10 cellular contexts compared by ENCODE assay signal in genomic region chr10:102409604-102410426, GRCh38. TPM values are rescaled to one million over a fixed set of nuclear protein-coding genes. Genes with fewer than 3 reads are reported as not detected.
DNase-seq lines count a peak whose midpoint lies in the region; ATAC-seq and TF ChIP-seq lines count a peak whose summit lies in the region.
"Had no signal": no experiment of that assay in that cellular context is flagged by ENCODE, and none has a peak within 500 bp of the region (broad histone marks: within the 10 kb centered on the region; RNA-seq: fewer than 3 reads in every experiment).

No MANE protein-coding gene starts in this region.

- H3K4me1 ChIP-seq in OCI-LY3 (ENCODE audit: low read length) (peaks cover 31% of the 10 kb centered on the region), endodermal cell (ENCODE audit: control insufficient read depth, insufficient read depth, low read length) (no peaks in the 10 kb centered on the region)

- TF ChIP-seq CTCF in C4-2B (conservative IDR thresholded peaks at IDR 0.05) (no peak), OCI-LY3 (IDR thresholded peaks at IDR 0.05; ENCODE audit: low read depth, low read length) (no peak), endodermal cell (conservative IDR thresholded peaks at IDR 0.05) (no peak)

- no peaks in the 10 kb centered on the region for H4K20me1 ChIP-seq in OCI-LY3 (ENCODE audit: insufficient read depth, low read length)

- peak overlapping the region; percentile 77 for H3K9ac ChIP-seq in OCI-LY3 (ENCODE audit: low read length)
- no peak overlapping the region for H3K9ac ChIP-seq in endodermal cell (ENCODE audit: extremely low read depth, low read length, poor library complexity, severe bottlenecking)
- H3K9ac ChIP-seq: KMS-11 had no signal

- peaks cover 81% of the 10 kb centered on the region for H3K27me3 Mint-ChIP-seq in endodermal cell (ENCODE audit: insufficient read depth)
- peaks cover 31 to 32% of the 10 kb centered on the region in 2 donors for H3K27me3 Mint-ChIP-seq in natural killer cell treated with Interleukin-12 subunit alpha and Interleukin-12 subunit beta and Interleukin-15 and Interleukin-18, amount 100 ng/mL, for 72 hours

- peaks cover 18% of the 10 kb centered on the region for H3K4me1 Mint-ChIP-seq in endodermal cell
- peaks cover 28 to 42% of the 10 kb centered on the region in 2 donors for H3K4me1 Mint-ChIP-seq in natural killer cell treated with Interleukin-12 subunit alpha and Interleukin-12 subunit beta and Interleukin-15 and Interleukin-18, amount 100 ng/mL, for 72 hours (ENCODE audit: low read depth in 2 of 2)

- peak overlapping the region; percentile 11; the same call in 1 of the 2 replicates for H3K27ac ChIP-seq in C4-2B
- peak overlapping the region; percentile 32; the same call in 1 of the 2 replicates for H3K27ac ChIP-seq in OCI-LY3 (ENCODE audit: low read length)
- H3K27ac ChIP-seq in endodermal cell (ENCODE audit: low read depth, low read length), result no peak overlapping the region
- H3K27ac ChIP-seq: KMS-11, neutrophil had no signal

- H3K9me3 Mint-ChIP-seq in endodermal cell, result no peaks in the 10 kb centered on the region
- no peaks in the 10 kb centered on the region for H3K9me3 Mint-ChIP-seq in natural killer cell treated with Interleukin-12 subunit alpha and Interleukin-12 subunit beta and Interleukin-15 and Interleukin-18, amount 100 ng/mL, for 72 hours

- no peak overlapping the region; the same call in 1 of the 2 replicates for H2AFZ ChIP-seq in OCI-LY3 (ENCODE audit: low read depth, low read length)

- peak overlapping the region; percentile 87 for H3K4me3 ChIP-seq in OCI-LY3 (ENCODE audit: low read length)
- H3K4me3 ChIP-seq in endodermal cell (ENCODE audit: low read length), result peak overlapping the region; percentile 75

- ATAC-seq in natural killer cell treated with Interleukin-12 subunit alpha and Interleukin-12 subunit beta and Interleukin-15 and Interleukin-18, amount 100 ng/mL, for 72 hours, result no peak

- no peak overlapping the region for H3K27ac Mint-ChIP-seq in endodermal cell
- H3K27ac Mint-ChIP-seq in natural killer cell treated with Interleukin-12 subunit alpha and Interleukin-12 subunit beta and Interleukin-15 and Interleukin-18, amount 100 ng/mL, for 72 hours, result peak overlapping the region in 1 of 2 donors; percentile 9

- peak overlapping the region; percentile 88 for H3K4me2 ChIP-seq in OCI-LY3 (ENCODE audit: low read length)
- H3K4me2 ChIP-seq: KMS-11 had no signal

- WGBS in endodermal cell (ENCODE audit: insufficient coverage in 1 of 2, insufficient read length in 1 of 2), 2 experiments, result 42 to 50% methylated on average over 15 to 24 of the region's 24 CpGs

- H3K9me3 ChIP-seq in OCI-LY3 (ENCODE audit: insufficient read depth, low read length) (no peaks in the 10 kb centered on the region), endodermal cell (ENCODE audit: control insufficient read depth, low read length) (no peaks in the 10 kb centered on the region)
- H3K9me3 ChIP-seq: neutrophil had no signal

- H3K79me2 ChIP-seq in OCI-LY3 (ENCODE audit: low read length), result no peaks in the 10 kb centered on the region

- H3K27me3 ChIP-seq in OCI-LY3 (ENCODE audit: low read depth, low read length) (no peaks in the 10 kb centered on the region), endodermal cell (ENCODE audit: control insufficient read depth, insufficient read depth, low read length, poor library complexity, severe bottlenecking) (peaks cover 65% of the 10 kb centered on the region)

- DNase-seq in endodermal cell, result peak; percentile 71
- no peak for DNase-seq in natural killer cell treated with Interleukin-12 subunit alpha and Interleukin-12 subunit beta and Interleukin-15 and Interleukin-18, amount 100 ng/mL, for 72 hours (ENCODE audit: low spot score)
- no peak for DNase-seq in NCI-H187 treated with DMSO at 0.1 percent for 48 hours (lab: John Stamatoyannopoulos, UW)
- DNase-seq in activated CD8-positive, alpha-beta memory T cell treated with anti-CD3 and anti-CD28 coated beads, Interleukin-2, amount 50 U/mL, for 4 hours, result no peak
- DNase-seq in NCI-H128 (lab: John Stamatoyannopoulos, UW; ENCODE audit: unreplicated experiment), result no peak
- no peak for DNase-seq in NK-92 (lab: John Stamatoyannopoulos, UW; ENCODE audit: unreplicated experiment)

- H3K36me3 Mint-ChIP-seq in endodermal cell (ENCODE audit: low read depth), result no peaks in the 10 kb centered on the region
- H3K36me3 Mint-ChIP-seq in natural killer cell treated with Interleukin-12 subunit alpha and Interleukin-12 subunit beta and Interleukin-15 and Interleukin-18, amount 100 ng/mL, for 72 hours, result peaks cover 5% of the 10 kb centered on the region

- H3K4me3 Mint-ChIP-seq in endodermal cell, result peak overlapping the region; percentile 53
- peak overlapping the region; percentile 84 for H3K4me3 Mint-ChIP-seq in natural killer cell treated with Interleukin-12 subunit alpha and Interleukin-12 subunit beta and Interleukin-15 and Interleukin-18, amount 100 ng/mL, for 72 hours

- no peaks in the 10 kb centered on the region for H3K36me3 ChIP-seq in OCI-LY3 (replicated peaks; ENCODE audit: low read depth, low read length)
- H3K36me3 ChIP-seq in endodermal cell (ENCODE audit: control insufficient read depth, insufficient read depth, low read length), result no peaks in the 10 kb centered on the region
- H3K36me3 ChIP-seq: neutrophil had no signal

RNA-seq across cellular contexts. Expression of gene PSD, which starts 8.8 kb away (rescaled TPM):
- 1 to 10 TPM; 2.8 to 8.3 TPM for total RNA-seq in endodermal cell
- 9.2 TPM for polyA plus RNA-seq in endodermal cell (2013, experiment 1 of 2)
- 9.9 TPM for polyA plus RNA-seq in endodermal cell (2013, experiment 2 of 2)
- total RNA-seq in natural killer cell treated with Interleukin-12 subunit alpha and Interleukin-12 subunit beta and Interleukin-15 and Interleukin-18, amount 100 ng/mL, for 72 hours, result 1 to 10 TPM; 2.3 to 7.6 TPM

RNA-seq across cellular contexts. Expression of gene FBXL15, which starts 10.8 kb away (rescaled TPM):
- 10 to 100 TPM in 1 of 2 donors, 1 to 10 TPM in 1; 9.7 to 11.4 TPM for total RNA-seq in endodermal cell
- polyA plus RNA-seq in endodermal cell (2013, experiment 1 of 2), result 9.3 TPM
- polyA plus RNA-seq in endodermal cell (2013, experiment 2 of 2), result 10.1 TPM
- total RNA-seq in natural killer cell treated with Interleukin-12 subunit alpha and Interleukin-12 subunit beta and Interleukin-15 and Interleukin-18, amount 100 ng/mL, for 72 hours, result 10 to 100 TPM; 22.0 to 23.7 TPM

RNA-seq across cellular contexts. Expression of gene NFKB2, which starts 14.3 kb away (rescaled TPM):
- total RNA-seq in endodermal cell, result 10 to 100 TPM; 28.7 to 45.2 TPM
- 19.9 TPM for polyA plus RNA-seq in endodermal cell (2013, experiment 1 of 2)
- polyA plus RNA-seq in endodermal cell (2013, experiment 2 of 2), result 19.9 TPM
- 100 to 1,000 TPM; 370 to 522 TPM for total RNA-seq in natural killer cell treated with Interleukin-12 subunit alpha and Interleukin-12 subunit beta and Interleukin-15 and Interleukin-18, amount 100 ng/mL, for 72 hours

RNA-seq across cellular contexts. Expression of gene CUEDC2, which starts 22.6 kb away (rescaled TPM):
- total RNA-seq in endodermal cell, result 10 to 100 TPM; 51.7 to 82.9 TPM
- 103 TPM for polyA plus RNA-seq in endodermal cell (2013, experiment 1 of 2)
- 91.7 TPM for polyA plus RNA-seq in endodermal cell (2013, experiment 2 of 2)
- 10 to 100 TPM; 39.8 to 58.5 TPM for total RNA-seq in natural killer cell treated with Interleukin-12 subunit alpha and Interleukin-12 subunit beta and Interleukin-15 and Interleukin-18, amount 100 ng/mL, for 72 hours

RNA-seq across cellular contexts. Expression of gene C10orf95, which starts 41.5 kb away (rescaled TPM):
- under 1 TPM; 0.35 to 0.93 TPM for total RNA-seq in endodermal cell
- polyA plus RNA-seq in endodermal cell (2013, experiment 1 of 2), result not detected
- 0.25 TPM for polyA plus RNA-seq in endodermal cell (2013, experiment 2 of 2)
- under 1 TPM in 1 of 2 donors, not detected in 1; 0.98 TPM for total RNA-seq in natural killer cell treated with Interleukin-12 subunit alpha and Interleukin-12 subunit beta and Interleukin-15 and Interleukin-18, amount 100 ng/mL, for 72 hours

Comparison
In these comparisons a context has a peak if more than half of its experiments do, and no peak if none do; other contexts are left out.
1. RNA of gene NFKB2, which starts 14.3 kb away (total RNA-seq): 370 to 522 TPM in natural killer cell treated with Interleukin-12 subunit alpha and Interleukin-12 subunit beta and Interleukin-15 and Interleukin-18, amount 100 ng/mL, for 72 hours; 28.7 to 45.2 TPM in endodermal cell; every median in the first group is over 4 times any median in the second.